In genomic region chr7:118250860-118251494, GRCh38 we compare ENCODE assay signal across 11 cellular contexts.
DNase-seq lines count a peak whose midpoint lies in the region; FAIRE-seq and TF ChIP-seq lines count a peak whose summit lies in the region.
"Had no signal": no experiment of that assay in that cellular context is flagged by ENCODE, and none has a peak within 500 bp of the region (broad histone marks: within the 10 kb centered on the region; RNA-seq: fewer than 3 reads in every experiment).

No MANE protein-coding gene starts in this region.

- FAIRE-seq in D721Med (lab: Jason Lieb, UNC), result no peak
- FAIRE-seq: HepG2 had no signal

- no peaks in the 10 kb centered on the region for H3K27me3 Mint-ChIP-seq in nephron (ENCODE audit: low read depth)

- H3K36me3 Mint-ChIP-seq in nephron (ENCODE audit: low read depth), result no peaks in the 10 kb centered on the region

- no peaks in the 10 kb centered on the region for H3K79me2 ChIP-seq in Loucy (ENCODE audit: insufficient read depth, low read length)

- no peak for DNase-seq in D721Med (ENCODE audit: insufficient read length, low spot score)
- peak; percentile 9 for DNase-seq in astrocyte of the spinal cord (ENCODE audit: low read depth, low spot score)
- DNase-seq in middle frontal gyrus (ENCODE audit: extremely low spot score, low spot score), result no peak
- DNase-seq in activated CD8-positive, alpha-beta memory T cell treated with anti-CD3 and anti-CD28 coated beads for 24 hours, result no peak
- no peak for DNase-seq in islet precursor cell
- no peak for DNase-seq in D341Med (ENCODE audit: low spot score)
- DNase-seq: midbrain had no signal

- no peak overlapping the region for H3K4me2 ChIP-seq in Loucy (ENCODE audit: low read depth, low read length, poor library complexity, severe bottlenecking)

- H3K9me3 ChIP-seq in Loucy (ENCODE audit: insufficient read depth, low read depth, low read length), result no peaks in the 10 kb centered on the region
- H3K9me3 ChIP-seq: right atrium auricular region had no signal

- no peak overlapping the region for H3K4me3 Mint-ChIP-seq in nephron

- H3F3A ChIP-seq in Loucy (ENCODE audit: low read depth), result no peaks in the 10 kb centered on the region

- no peak overlapping the region for H3K27ac Mint-ChIP-seq in nephron

- no peaks in the 10 kb centered on the region for H3K27me3 ChIP-seq in Loucy (ENCODE audit: insufficient read depth, low read length, poor library complexity, severe bottlenecking)
- H3K27me3 ChIP-seq: right atrium auricular region had no signal

- no peak overlapping the region for H3K9ac ChIP-seq in Loucy (ENCODE audit: low read depth, low read length, poor library complexity, severe bottlenecking)

- H3K9me3 Mint-ChIP-seq in nephron, result no peaks in the 10 kb centered on the region

- H4K20me1 ChIP-seq in Loucy (ENCODE audit: insufficient read depth, low read length, poor library complexity, severe bottlenecking), result no peaks in the 10 kb centered on the region

- H3K36me3 ChIP-seq in Loucy (ENCODE audit: insufficient read depth, low read length), result no peaks in the 10 kb centered on the region
- H3K36me3 ChIP-seq: right atrium auricular region had no signal

- H3K9me2 ChIP-seq in Loucy (replicated peaks; ENCODE audit: low read depth, low read length), result no peaks in the 10 kb centered on the region

- H3K4me1 ChIP-seq in Loucy (ENCODE audit: insufficient read depth, low read length, poor library complexity, severe bottlenecking), result no peaks in the 10 kb centered on the region
- H3K4me1 ChIP-seq: right atrium auricular region had no signal

- no peak overlapping the region for H2AFZ ChIP-seq in Loucy (ENCODE audit: low read length)

- no peaks in the 10 kb centered on the region for H3K4me1 Mint-ChIP-seq in nephron

- in situ Hi-C loops in astrocyte of the spinal cord (cut with HindIII; ENCODE audit: low sequenced_read_pairs), result no loop called here

- peak; percentile 22 for TF ChIP-seq CTCF in D721Med (IDR thresholded peaks at IDR 0.05; ENCODE audit: insufficient read depth, missing control alignments)
- TF ChIP-seq CTCF in Loucy (conservative IDR thresholded peaks at IDR 0.05; ENCODE audit: low read length), result peak; percentile 73
- peak; percentile 61 for TF ChIP-seq CTCF in astrocyte of the spinal cord (IDR thresholded peaks at IDR 0.05; ENCODE audit: low read depth, low read length)
- peak; percentile 37 to 52 (median 44) for TF ChIP-seq CTCF in nephron (IDR thresholded peaks at IDR 0.05; ENCODE audit: unreplicated experiment in 3 of 3)

- no peak overlapping the region for H3K4me3 ChIP-seq in Loucy (ENCODE audit: low read length, poor library complexity, severe bottlenecking)
- no peak overlapping the region for H3K4me3 ChIP-seq in astrocyte of the spinal cord (ENCODE audit: low read depth, low read length)
- H3K4me3 ChIP-seq: right atrium auricular region had no signal

Comparison
In these comparisons a context has a peak if more than half of its experiments do, and no peak if none do; other contexts are left out.
1. CTCF ChIP-seq: peak in every context shown above with its lines; median percentile 73 in Loucy; 61 in astrocyte of the spinal cord; 44 in nephron; 22 in D721Med.